8 cellular contexts compared by ENCODE assay signal in genomic region chr20:35992713-35993335, GRCh38. TPM values are rescaled to one million over a fixed set of nuclear protein-coding genes. Genes with fewer than 3 reads are reported as not detected.
DNase-seq lines count a peak whose midpoint lies in the region; ATAC-seq, FAIRE-seq and TF ChIP-seq lines count a peak whose summit lies in the region.

No MANE protein-coding gene starts in this region.

- no peak for FAIRE-seq in small intestine (lab: Jason Lieb, UNC)

- ATAC-seq in HG02852 (IDR thresholded peaks at IDR 0.05; ENCODE audit: unreplicated experiment), result no peak

- H3K27me3 ChIP-seq in small intestine (ENCODE audit: control insufficient read depth in 2 of 2, insufficient read depth in 2 of 2, low read length in 2 of 2), result no peaks in the 10 kb centered on the region

- 0 to 1% (median 0%) methylated on average over 6 of the region's 6 CpGs for WGBS in small intestine, 3 donors

- DNase-seq in NCI-H2107 treated with DMSO at 0.1 percent for 48 hours (lab: John Stamatoyannopoulos, UW; ENCODE audit: unreplicated experiment) (peak; percentile 49), NCI-H2107 (lab: John Stamatoyannopoulos, UW) (no peak), NCI-H146 (lab: John Stamatoyannopoulos, UW) (peak; percentile 76), T-helper 2 cell (peak in 3 of 5 experiments; percentile 11 to 67 (median 29)), astrocyte of the spinal cord (ENCODE audit: low read depth, low spot score) (peak; percentile 57), hippocampal formation (lab: John Stamatoyannopoulos, UW) (peak; percentile 15 to 75), small intestine (peak; percentile 73)

- H3K4me1 ChIP-seq in small intestine (ENCODE audit: control insufficient read depth in 2 of 2, insufficient read depth in 1 of 2, low read depth in 1 of 2, low read length in 1 of 2), result no peaks in the 10 kb centered on the region

- TF ChIP-seq CTCF in astrocyte of the spinal cord (IDR thresholded peaks at IDR 0.05; ENCODE audit: low read depth, low read length), result peak; percentile 86

- in situ Hi-C loops in astrocyte of the spinal cord (cut with HindIII; ENCODE audit: low sequenced_read_pairs), result no loop called here

- H3K4me3 ChIP-seq in astrocyte of the spinal cord (ENCODE audit: low read depth, low read length) (no peak overlapping the region), small intestine (ENCODE audit: low read depth in 1 of 2, low read length in 2 of 2) (no peak overlapping the region)

- H3K9me3 ChIP-seq in small intestine (ENCODE audit: control insufficient read depth, low read depth), result no peaks in the 10 kb centered on the region

- no peaks in the 10 kb centered on the region for H3K36me3 ChIP-seq in small intestine (ENCODE audit: control insufficient read depth in 2 of 2, insufficient read depth in 2 of 2, low read length in 2 of 2)

- H3K27ac ChIP-seq in small intestine (ENCODE audit: low read depth in 1 of 2, low read length in 1 of 2), result no peak overlapping the region

RNA-seq across cellular contexts. Expression of gene CNBD2, which starts 24.4 kb away (rescaled TPM):
- 10 to 100 TPM; 10.6 to 17.7 (median 16.5) TPM for polyA plus RNA-seq in small intestine

RNA-seq across cellular contexts. Expression of gene SCAND1, which starts 38.5 kb away (rescaled TPM):
- polyA plus RNA-seq in small intestine, result 100 to 1,000 TPM; 181 to 283 (median 277) TPM
